29 cellular contexts compared by ENCODE assay signal in genomic region chr10:102931643-102932042, GRCh38.
"Had no signal": no experiment of that assay in that cellular context is flagged by ENCODE, and none has a peak within 500 bp of the region (broad histone marks: within the 10 kb centered on the region; RNA-seq: fewer than 3 reads in every experiment).

No MANE protein-coding gene starts in this region.

- H3K27me3 ChIP-seq: neural progenitor cell, ovary, right lobe of liver, sigmoid colon, suprapubic skin, testis, tibial artery, transverse colon, upper lobe of right lung, uterus had no signal

- H3K4me3 Mint-ChIP-seq: natural killer cell; nephron; neural progenitor cell; stimulated activated effector memory CD8-positive, alpha-beta T cell treated with anti-CD3 and anti-CD28 coated beads, Interleukin-12 subunit alpha, Interleukin-12 subunit beta, amount 100 ng/mL, for 72 hours; stimulated activated naive B cell treated with anti-CD40 and anti-IgM and Interleukin-4, amounts not matched to agents 10 μg/mL and 1 μg/mL and 100 μg/mL, for 72 hours; stimulated activated naive CD8-positive, alpha-beta T cell treated with anti-CD3 and anti-CD28 coated beads, Interleukin-15, Interleukin-2, amounts not matched to agents 100 ng/mL and 50 ng/mL, for 24 hours; type B pancreatic cell had no signal

- ATAC-seq: natural killer cell; psoas muscle; right cardiac atrium; right lobe of liver; stimulated activated effector memory CD8-positive, alpha-beta T cell treated with anti-CD3 and anti-CD28 coated beads, Interleukin-12 subunit alpha, Interleukin-12 subunit beta, amount 100 ng/mL, for 72 hours; stimulated activated naive B cell treated with anti-CD40 and anti-IgM and Interleukin-4, amounts not matched to agents 10 μg/mL and 1 μg/mL and 100 μg/mL, for 72 hours; upper lobe of right lung had no signal

- H3K9me3 Mint-ChIP-seq: natural killer cell; stimulated activated effector memory CD8-positive, alpha-beta T cell treated with anti-CD3 and anti-CD28 coated beads, Interleukin-12 subunit alpha, Interleukin-12 subunit beta, amount 100 ng/mL, for 72 hours; stimulated activated naive B cell treated with anti-CD40 and anti-IgM and Interleukin-4, amounts not matched to agents 10 μg/mL and 1 μg/mL and 100 μg/mL, for 72 hours; stimulated activated naive CD8-positive, alpha-beta T cell treated with anti-CD3 and anti-CD28 coated beads, Interleukin-15, Interleukin-2, amounts not matched to agents 100 ng/mL and 50 ng/mL, for 24 hours had no signal

- H3K4me1 Mint-ChIP-seq: nephron, neural progenitor cell had no signal

- H3K27ac Mint-ChIP-seq: natural killer cell; nephron; neural progenitor cell; progenitor cell of endocrine pancreas; stimulated activated effector memory CD8-positive, alpha-beta T cell treated with anti-CD3 and anti-CD28 coated beads, Interleukin-12 subunit alpha, Interleukin-12 subunit beta, amount 100 ng/mL, for 72 hours; stimulated activated naive B cell treated with anti-CD40 and anti-IgM and Interleukin-4, amounts not matched to agents 10 μg/mL and 1 μg/mL and 100 μg/mL, for 72 hours; stimulated activated naive CD8-positive, alpha-beta T cell treated with anti-CD3 and anti-CD28 coated beads, Interleukin-15, Interleukin-2, amounts not matched to agents 100 ng/mL and 50 ng/mL, for 24 hours; type B pancreatic cell had no signal

- H3K9me3 ChIP-seq: ovary, psoas muscle, right lobe of liver, sigmoid colon, suprapubic skin, testis, tibial artery, transverse colon, upper lobe of right lung, uterus had no signal

- H3K4me3 ChIP-seq: neural progenitor cell, ovary, psoas muscle, right lobe of liver, sigmoid colon, suprapubic skin, testis, tibial artery, transverse colon, upper lobe of right lung, uterus had no signal

- DNase-seq: natural killer cell; occipital lobe; ovary; posterior cingulate gyrus; psoas muscle; right cardiac atrium; right lobe of liver; sigmoid colon; small intestine; stimulated activated CD4-positive, alpha-beta T cell treated with anti-CD3 and anti-CD28 coated beads, Interleukin-15, amount 100 ng/mL, for 24 hours; stimulated activated CD4-positive, alpha-beta T cell treated with anti-CD3 and anti-CD28 coated beads, Interleukin-2, amount 100 ng/mL, for 24 hours; stimulated activated CD4-positive, alpha-beta T cell treated with anti-CD3 and anti-CD28 coated beads, Interleukin-2, amount 100 ng/mL, for 48 hours; stimulated activated CD4-positive, alpha-beta T cell treated with anti-CD3 and anti-CD28 coated beads, Interleukin-4, amount 100 ng/mL, for 24 hours; stimulated activated naive B cell treated with anti-CD40 and anti-IgM and Interleukin-4, amounts not matched to agents 10 μg/mL and 1 μg/mL and 100 μg/mL, for 72 hours; stimulated activated naive CD4-positive, alpha-beta T cell treated with Interleukin-2 at 50 U/mL for 16 hours; substantia nigra; testis; tibial artery; transverse colon; upper lobe of right lung; uterus had no signal

- H3K27ac ChIP-seq: neural progenitor cell, ovary, parathyroid adenoma, psoas muscle, right lobe of liver, sigmoid colon, suprapubic skin, testis, tibial artery, transverse colon, upper lobe of right lung, uterus had no signal

- H3K27me3 Mint-ChIP-seq: progenitor cell of endocrine pancreas; stimulated activated naive B cell treated with anti-CD40 and anti-IgM and Interleukin-4, amounts not matched to agents 10 μg/mL and 1 μg/mL and 100 μg/mL, for 72 hours; stimulated activated naive CD8-positive, alpha-beta T cell treated with anti-CD3 and anti-CD28 coated beads, Interleukin-15, Interleukin-2, amounts not matched to agents 100 ng/mL and 50 ng/mL, for 24 hours; type B pancreatic cell had no signal

- H3K4me1 ChIP-seq: neural progenitor cell, psoas muscle, right lobe of liver, sigmoid colon, suprapubic skin, testis, upper lobe of right lung, uterus had no signal

- H3K36me3 ChIP-seq: neural progenitor cell, ovary, sigmoid colon, suprapubic skin, tibial artery, transverse colon, upper lobe of right lung, uterus had no signal
